ENCODE assay signal across 1 cellular context in the genomic region with DNA sequence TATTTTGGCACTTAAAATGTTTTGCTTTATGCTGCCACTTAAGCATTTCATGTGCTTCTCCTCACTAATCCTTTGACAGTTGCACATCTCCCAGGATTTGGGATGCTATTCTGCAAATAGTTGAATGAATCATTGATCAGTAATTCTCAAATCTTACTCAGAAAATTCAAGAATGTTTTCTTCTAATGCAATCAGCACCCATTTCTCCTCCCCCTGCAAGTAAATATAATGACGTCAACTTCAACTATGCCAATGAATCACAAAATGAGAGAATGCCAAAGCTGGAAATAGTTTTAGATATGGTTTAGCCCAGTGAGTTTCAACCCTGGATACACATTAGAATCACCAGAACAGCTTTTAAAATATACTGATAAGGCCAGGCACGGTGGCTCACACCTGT.
TF ChIP-seq lines count a peak whose summit lies in the region.

No MANE protein-coding gene starts in this region.

TF ChIP-seq in SK-N-SH, 30 proteins besides CTCF, POLR2A, EP300 and RAD21 (continued from another document):
- TF ChIP-seq TEAD4 (IDR thresholded peaks at IDR 0.05; ENCODE audit: borderline replicate concordance, insufficient read depth) = peak; percentile 33; the same call in 1 of the 2 replicates
- TF ChIP-seq JUND (IDR thresholded peaks at IDR 0.05) = peak; percentile 61
- TF ChIP-seq TCF12 (IDR thresholded peaks at IDR 0.05) = peak; percentile 42; the same call in 1 of the 2 replicates
- TF ChIP-seq FOSL2 (IDR thresholded peaks at IDR 0.05; ENCODE audit: borderline replicate concordance, low read depth) = peak; percentile 74
- no peak for TF ChIP-seq FOXM1 (IDR thresholded peaks at IDR 0.05; ENCODE audit: low read depth)
- TF ChIP-seq, protein P1, sequence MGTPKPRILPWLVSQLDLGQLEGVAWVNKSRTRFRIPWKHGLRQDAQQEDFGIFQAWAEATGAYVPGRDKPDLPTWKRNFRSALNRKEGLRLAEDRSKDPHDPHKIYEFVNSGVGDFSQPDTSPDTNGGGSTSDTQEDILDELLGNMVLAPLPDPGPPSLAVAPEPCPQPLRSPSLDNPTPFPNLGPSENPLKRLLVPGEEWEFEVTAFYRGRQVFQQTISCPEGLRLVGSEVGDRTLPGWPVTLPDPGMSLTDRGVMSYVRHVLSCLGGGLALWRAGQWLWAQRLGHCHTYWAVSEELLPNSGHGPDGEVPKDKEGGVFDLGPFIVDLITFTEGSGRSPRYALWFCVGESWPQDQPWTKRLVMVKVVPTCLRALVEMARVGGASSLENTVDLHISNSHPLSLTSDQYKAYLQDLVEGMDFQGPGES (IDR thresholded peaks at IDR 0.05; ENCODE audit: low read depth, low read length) = no peak
- TF ChIP-seq PBX3 (IDR thresholded peaks at IDR 0.05) = peak; percentile 60
- peak; percentile 13; the same call in 1 of the 2 replicates for TF ChIP-seq NFIC (IDR thresholded peaks at IDR 0.05; ENCODE audit: borderline replicate concordance)
